8 cellular contexts compared by ENCODE assay signal in genomic region chr19:12364391-12365093, GRCh38. TPM values are rescaled to one million over a fixed set of nuclear protein-coding genes. Genes with fewer than 3 reads are reported as not detected.
DNase-seq lines count a peak whose midpoint lies in the region; ATAC-seq and TF ChIP-seq lines count a peak whose summit lies in the region.

No MANE protein-coding gene starts in this region.

- no peaks in the 10 kb centered on the region for H3K4me1 ChIP-seq in HUES6 (ENCODE audit: control insufficient read depth, insufficient read depth, low read length)
- peaks cover 27% of the 10 kb centered on the region for H3K4me1 ChIP-seq in left ventricle myocardium inferior
- no peaks in the 10 kb centered on the region for H3K4me1 ChIP-seq in prostate gland (replicated peaks)

- no peaks in the 10 kb centered on the region for H3K27me3 Mint-ChIP-seq in CD4-positive, alpha-beta T cell
- H3K27me3 Mint-ChIP-seq in activated naive CD8-positive, alpha-beta T cell: no peaks in the 10 kb centered on the region

- no peak for DNase-seq in CD4-positive, alpha-beta T cell
- DNase-seq in left ventricle myocardium inferior (peak; percentile 15), prostate gland (ENCODE audit: low spot score) (peak; percentile 6), NCI-H1048 (lab: John Stamatoyannopoulos, UW) (no peak)
- DNase-seq in effector CD4-positive, alpha-beta T cell: no peak

- H3K36me3 ChIP-seq in HUES6 (ENCODE audit: control insufficient read depth, insufficient read depth, low read length) (no peaks in the 10 kb centered on the region), left ventricle myocardium inferior (no peaks in the 10 kb centered on the region), prostate gland (no peaks in the 10 kb centered on the region)

- H3K36me3 Mint-ChIP-seq in CD4-positive, alpha-beta T cell (ENCODE audit: low read depth): peaks cover 12% of the 10 kb centered on the region
- peaks cover 2% of the 10 kb centered on the region for H3K36me3 Mint-ChIP-seq in activated naive CD8-positive, alpha-beta T cell

- TF ChIP-seq CTCF in CD4-positive, alpha-beta T cell (IDR thresholded peaks at IDR 0.05): no peak
- no peak for TF ChIP-seq CTCF in left ventricle myocardium inferior (IDR thresholded peaks at IDR 0.05; ENCODE audit: borderline replicate concordance)
- no peak for TF ChIP-seq CTCF in prostate gland (IDR thresholded peaks at IDR 0.05)

- peak overlapping the region; percentile 67 for H3K9ac ChIP-seq in HUES6 (ENCODE audit: low read length)

- H3K27ac Mint-ChIP-seq in CD4-positive, alpha-beta T cell: no peak overlapping the region
- H3K27ac Mint-ChIP-seq in activated naive CD8-positive, alpha-beta T cell: no peak overlapping the region

- ATAC-seq in CD4-positive, alpha-beta T cell (ENCODE audit: poor library complexity): no peak
- no peak for ATAC-seq in GM21526 (IDR thresholded peaks at IDR 0.05; ENCODE audit: low FRiP score, unreplicated experiment)

- no peaks in the 10 kb centered on the region for H3K27me3 ChIP-seq in CD4-positive, alpha-beta T cell (ENCODE audit: control insufficient read depth, insufficient read depth, low read length)
- H3K27me3 ChIP-seq in HUES6 (ENCODE audit: control insufficient read depth, insufficient read depth, low read length) (peaks cover 8% of the 10 kb centered on the region), left ventricle myocardium inferior (ENCODE audit: low read depth) (no peaks in the 10 kb centered on the region), prostate gland (replicated peaks; ENCODE audit: insufficient read depth) (no peaks in the 10 kb centered on the region)

- no peaks in the 10 kb centered on the region for H3K9me3 Mint-ChIP-seq in CD4-positive, alpha-beta T cell
- no peaks in the 10 kb centered on the region for H3K9me3 Mint-ChIP-seq in activated naive CD8-positive, alpha-beta T cell (ENCODE audit: low read depth)

- no peaks in the 10 kb centered on the region for H3K9me3 ChIP-seq in CD4-positive, alpha-beta T cell (ENCODE audit: control insufficient read depth, low read length)
- peaks cover 28% of the 10 kb centered on the region for H3K9me3 ChIP-seq in HUES6 (ENCODE audit: control insufficient read depth, insufficient read depth, low read depth, low read length)
- no peaks in the 10 kb centered on the region for H3K9me3 ChIP-seq in left ventricle myocardium inferior (replicated peaks)
- no peaks in the 10 kb centered on the region for H3K9me3 ChIP-seq in prostate gland

- peak overlapping the region; percentile 95 for H3K4me3 Mint-ChIP-seq in CD4-positive, alpha-beta T cell
- peak overlapping the region; percentile 97 for H3K4me3 Mint-ChIP-seq in activated naive CD8-positive, alpha-beta T cell

- H3K27ac ChIP-seq in CD4-positive, alpha-beta T cell (ENCODE audit: low read depth, low read length): no peak overlapping the region
- no peak overlapping the region for H3K27ac ChIP-seq in HUES6 (ENCODE audit: low read depth, low read length)
- peak overlapping the region; percentile 93 for H3K27ac ChIP-seq in left ventricle myocardium inferior (replicated peaks)
- H3K27ac ChIP-seq in prostate gland: peak overlapping the region; percentile 91 to 93

- H3K4me3 ChIP-seq in HUES6 (ENCODE audit: low read depth, low read length) (peak overlapping the region; percentile 78), left ventricle myocardium inferior (peak overlapping the region; percentile 97), prostate gland (peak overlapping the region; percentile 95 to 99)

- POLR2A ChIA-PET in CD4-positive, alpha-beta T cell (lab: Charles Lee): interaction anchor here (1.3 to 1.5 kb wide), 2 partner anchors 32 to 202 kb away, joined by 8 to 21 read pairs; partner anchors contain the start of genes ZNF136 and ZNF563

- intact Hi-C loops in CD4-positive, alpha-beta T cell (cut with DNase I, micrococcal nuclease): loop anchor here in 1 of 2 experiments (2.0 kb wide), 1 partner anchor 32 kb away; the partner anchor contains the start of gene ZNF563
- intact Hi-C loops in left ventricle myocardium inferior (cut with micrococcal nuclease): no loop called here
- intact Hi-C loops in prostate gland (cut with DNase I): loop anchor here (2.0 to 10.0 kb wide), 2 partner anchors 70 to 200 kb away; partner anchors contain the start of genes ZNF136 and ZNF44

- CTCF ChIA-PET in CD4-positive, alpha-beta T cell (lab: Charles Lee): interaction anchor here (1.4 to 1.5 kb wide), 2 partner anchors 31 to 75 kb away, joined by 3 to 6 read pairs; partner anchors contain the start of gene ZNF563

- no peak for TF ChIP-seq POLR2A in prostate gland (IDR thresholded peaks at IDR 0.05)

- 4% methylated on average over 22 of the region's 22 CpGs for WGBS in prostate gland

- H3K4me1 Mint-ChIP-seq in CD4-positive, alpha-beta T cell (ENCODE audit: low read depth): peaks cover 25% of the 10 kb centered on the region
- H3K4me1 Mint-ChIP-seq in activated naive CD8-positive, alpha-beta T cell (ENCODE audit: low read depth): peaks cover 19% of the 10 kb centered on the region

RNA-seq across cellular contexts. Expression of gene ZNF442, which starts 0.9 kb away (rescaled TPM):
- total RNA-seq in CD4-positive, alpha-beta T cell: under 1 TPM; 0.52 to 0.67 TPM
- 3.4 TPM for total RNA-seq in left ventricle myocardium inferior
- total RNA-seq in prostate gland: 1 to 10 TPM; 2.3 to 2.6 TPM

RNA-seq across cellular contexts. Expression of gene ZNF563, which starts 31.1 kb away (rescaled TPM):
- 1 to 10 TPM; 4.5 to 5.1 TPM for total RNA-seq in CD4-positive, alpha-beta T cell
- total RNA-seq in left ventricle myocardium inferior (4.5 TPM), prostate gland (10 to 100 TPM; 16.7 to 23.6 TPM)

RNA-seq across cellular contexts. Expression of gene ZNF799, which starts 36.5 kb away (rescaled TPM):
- 1 to 10 TPM; 1.1 to 1.6 TPM for total RNA-seq in CD4-positive, alpha-beta T cell
- 2.0 TPM for total RNA-seq in left ventricle myocardium inferior
- 1 to 10 TPM; 4.5 to 5.7 TPM for total RNA-seq in prostate gland

Comparison
In these comparisons a context has a peak if more than half of its experiments do, and no peak if none do; other contexts are left out.
1. DNase-seq: peak in left ventricle myocardium inferior (single experiment) and prostate gland (single experiment); none in CD4-positive, alpha-beta T cell (0 of 10), effector CD4-positive, alpha-beta T cell (single experiment) and NCI-H1048 (single experiment).
2. H3K27ac ChIP-seq: peak in left ventricle myocardium inferior (single experiment) and prostate gland (2 of 2); none in CD4-positive, alpha-beta T cell (single experiment) and HUES6 (single experiment).
3. Peak in every context shown above with its lines, with median percentiles within 50 percentile points of each other: H3K4me3 ChIP-seq.